In genomic region chr6:125807293-125807692, GRCh38 we compare ENCODE assay signal across 11 cellular contexts. TPM values are rescaled to one million over a fixed set of nuclear protein-coding genes. Genes with fewer than 3 reads are reported as not detected.
DNase-seq lines count a peak whose midpoint lies in the region; ATAC-seq lines count a peak whose summit lies in the region.
"Had no signal": no experiment of that assay in that cellular context is flagged by ENCODE, and none has a peak within 500 bp of the region (broad histone marks: within the 10 kb centered on the region; RNA-seq: fewer than 3 reads in every experiment).

No MANE protein-coding gene starts in this region.

- no peaks in the 10 kb centered on the region for H3K36me3 ChIP-seq in GM23248 (ENCODE audit: low read depth)

- peak; percentile 38 for DNase-seq in activated CD4-positive, alpha-beta T cell treated with anti-CD3 and anti-CD28 coated beads for 36 hours
- DNase-seq in activated CD4-positive, alpha-beta T cell treated with anti-CD3 and anti-CD28 coated beads, Interleukin-2, amount 50 U/mL, for 48 hours = no peak
- DNase-seq in caudate nucleus (lab: John Stamatoyannopoulos, UW) (no peak), GM23248 (no peak), DMS 273 treated with DMSO at 0.1 percent for 48 hours (lab: John Stamatoyannopoulos, UW) (no peak), foreskin melanocyte (no peak)
- DNase-seq: 8988T, left colon, spleen had no signal

- no peak overlapping the region for H3K4me2 ChIP-seq in GM23248 (ENCODE audit: unreplicated experiment)

- no peaks in the 10 kb centered on the region for H3K27me3 ChIP-seq in GM23248 (replicated peaks; ENCODE audit: insufficient read depth)
- H3K27me3 ChIP-seq: spleen had no signal

- ATAC-seq in activated CD4-positive, alpha-beta T cell treated with anti-CD3 and anti-CD28 coated beads for 36 hours = peak; percentile 73
- ATAC-seq in GM21576 (IDR thresholded peaks at IDR 0.05; ENCODE audit: unreplicated experiment) = peak; percentile 29
- peak; percentile 30 for ATAC-seq in HG03342 (IDR thresholded peaks at IDR 0.05; ENCODE audit: unreplicated experiment)

- peaks cover 81% of the 10 kb centered on the region for H3K4me1 Mint-ChIP-seq in activated CD4-positive, alpha-beta T cell treated with anti-CD3 and anti-CD28 coated beads for 36 hours

- no peaks in the 10 kb centered on the region for H4K20me1 ChIP-seq in GM23248 (ENCODE audit: insufficient read depth)

- no peak overlapping the region for H3K4me3 ChIP-seq in GM23248
- H3K4me3 ChIP-seq: spleen had no signal

- H3K36me3 Mint-ChIP-seq in activated CD4-positive, alpha-beta T cell treated with anti-CD3 and anti-CD28 coated beads for 36 hours (ENCODE audit: low read depth) = peaks cover 25% of the 10 kb centered on the region

- POLR2A ChIA-PET in activated CD4-positive, alpha-beta T cell treated with anti-CD3 and anti-CD28 coated beads for 36 hours (lab: Charles Lee) = interaction anchor here (0.7 to 1.0 kb wide), 2 partner anchors 13 to 15 kb away, joined by 5 to 6 read pairs; no protein-coding TSS in a partner anchor

- peaks cover 21% of the 10 kb centered on the region for H3K79me2 ChIP-seq in GM23248 (ENCODE audit: insufficient read depth)

- H3K27me3 Mint-ChIP-seq in activated CD4-positive, alpha-beta T cell treated with anti-CD3 and anti-CD28 coated beads for 36 hours = no peaks in the 10 kb centered on the region

- no peaks in the 10 kb centered on the region for H3K9me3 Mint-ChIP-seq in activated CD4-positive, alpha-beta T cell treated with anti-CD3 and anti-CD28 coated beads for 36 hours (ENCODE audit: low read depth)

- H3K4me3 Mint-ChIP-seq in activated CD4-positive, alpha-beta T cell treated with anti-CD3 and anti-CD28 coated beads for 36 hours = no peak overlapping the region

- in situ Hi-C loops in GM23248 (cut with MboI) = no loop called here

- peaks cover 4% of the 10 kb centered on the region; the same call in 1 of the 2 replicates for H3K9me2 ChIP-seq in GM23248 (ENCODE audit: insufficient read depth)

- H3K9me3 ChIP-seq in GM23248 (ENCODE audit: low read depth) = no peaks in the 10 kb centered on the region
- H3K9me3 ChIP-seq: spleen had no signal

- H2AFZ ChIP-seq in GM23248 = no peak overlapping the region

- H3K27ac ChIP-seq in caudate nucleus (ENCODE audit: low read depth, low read length) (peak overlapping the region; percentile 18), GM23248 (no peak overlapping the region)

- no peak overlapping the region for H3K9ac ChIP-seq in GM23248

- peak overlapping the region; percentile 15 for H3K27ac Mint-ChIP-seq in activated CD4-positive, alpha-beta T cell treated with anti-CD3 and anti-CD28 coated beads for 36 hours

- CTCF ChIA-PET in activated CD4-positive, alpha-beta T cell treated with anti-CD3 and anti-CD28 coated beads for 36 hours (lab: Charles Lee) = interaction anchor here (0.7 to 4.7 kb wide), 9 partner anchors 10 to 149 kb away, joined by 3 to 33 read pairs (median 3); partner anchors contain the start of gene NCOA7

- intact Hi-C loops in activated CD4-positive, alpha-beta T cell treated with anti-CD3 and anti-CD28 coated beads for 36 hours (cut with DNase I, micrococcal nuclease) = loop anchor here (1.0 to 2.0 kb wide), 3 partner anchors 13 to 103 kb away; partner anchors contain the start of gene NCOA7 (in 1 of the 2)

- 97% methylated on average over 4 of the region's 4 CpGs for WGBS in GM23248 (ENCODE audit: low coverage in 1 of 2, low lambda C conversion rate in 2 of 2, missing lambda C conversion rate in 2 of 2), 2 experiments

- H3F3A ChIP-seq in GM23248 (ENCODE audit: insufficient read depth) = peaks cover 13% of the 10 kb centered on the region

- H3K4me1 ChIP-seq in GM23248 (ENCODE audit: insufficient read depth) = peaks cover 7% of the 10 kb centered on the region

RNA-seq across cellular contexts. Expression of gene NCOA7, which starts 16.5 kb away (rescaled TPM):
- total RNA-seq in activated CD4-positive, alpha-beta T cell treated with anti-CD3 and anti-CD28 coated beads for 36 hours = 10 to 100 TPM; 54.3 to 67.4 TPM
- total RNA-seq in GM23248 (2014; rRNA removed; shearing (Covaris generic)) = 6.1 and 10.2 TPM in 2 replicates
- polyA plus RNA-seq in GM23248 (2016; fragmentation: Nextera tagmentation; extraction: Ambion mirVana) = 9.5 and 9.9 TPM in 2 replicates

RNA-seq across cellular contexts. Expression of gene HEY2, which starts 57.9 kb away (rescaled TPM):
- not detected for total RNA-seq in activated CD4-positive, alpha-beta T cell treated with anti-CD3 and anti-CD28 coated beads for 36 hours
- total RNA-seq in GM23248 (2014; rRNA removed; shearing (Covaris generic)) = not detected in 2 replicates
- 0.13 TPM in 1 of 2 replicates, not detected in the other for polyA plus RNA-seq in GM23248 (2016; fragmentation: Nextera tagmentation; extraction: Ambion mirVana)
